In genomic region chr2:45074713-45075112, GRCh38 we compare ENCODE assay signal across 25 cellular contexts.
"Had no signal": no experiment of that assay in that cellular context is flagged by ENCODE, and none has a peak within 500 bp of the region (broad histone marks: within the 10 kb centered on the region; RNA-seq: fewer than 3 reads in every experiment).

No MANE protein-coding gene starts in this region.

- H3K4me3 Mint-ChIP-seq: activated CD8-positive, alpha-beta T cell treated with anti-CD3 and anti-CD28 coated beads for 36 hours; activated naive CD4-positive, alpha-beta T cell treated with anti-CD3 and anti-CD28 coated beads, Interleukin-2, amount 10 ng/mL, durations not matched to agents 7 days and 5 days; activated naive CD8-positive, alpha-beta T cell treated with anti-CD3 and anti-CD28 coated beads for 36 hours; activated T-cell treated with anti-CD3 and anti-CD28 coated beads, Interleukin-2, amount 50 U/mL, for 72 hours had no signal

- H3K4me1 Mint-ChIP-seq: activated naive CD4-positive, alpha-beta T cell treated with anti-CD3 and anti-CD28 coated beads, Interleukin-2, amount 10 ng/mL, durations not matched to agents 7 days and 5 days; activated naive CD8-positive, alpha-beta T cell treated with anti-CD3 and anti-CD28 coated beads for 36 hours had no signal

- H3K9ac ChIP-seq: SK-N-SH had no signal

- H3K9me2 ChIP-seq: SK-N-SH had no signal

- H3K9me3 ChIP-seq: MG63, Peyer's patch, SJCRH30, SK-N-SH had no signal

- H3K4me1 ChIP-seq: Peyer's patch had no signal

- ATAC-seq: activated CD8-positive, alpha-beta T cell treated with anti-CD3 and anti-CD28 coated beads for 36 hours; activated T-cell treated with anti-CD3 and anti-CD28 coated beads, Interleukin-2, amount 50 U/mL, for 72 hours had no signal

- H3K4me3 ChIP-seq: cardiac muscle cell, MG63, Peyer's patch, SJCRH30 had no signal

- H3K4me2 ChIP-seq: SK-N-SH had no signal

- H3K9me3 Mint-ChIP-seq: activated CD8-positive, alpha-beta T cell treated with anti-CD3 and anti-CD28 coated beads for 36 hours; activated naive CD4-positive, alpha-beta T cell treated with anti-CD3 and anti-CD28 coated beads, Interleukin-2, amount 10 ng/mL, durations not matched to agents 7 days and 5 days; activated naive CD8-positive, alpha-beta T cell treated with anti-CD3 and anti-CD28 coated beads for 36 hours; activated T-cell treated with anti-CD3 and anti-CD28 coated beads, Interleukin-2, amount 50 U/mL, for 72 hours; activated T-helper 2 cell treated with anti-CD3 and anti-CD28 coated beads, Interferon-gamma antibody, Interleukin-2, Interleukin-4, amounts not matched to agents 10 μg/mL and 5 μg/mL and 100 μg/mL, durations not matched to agents 14 hours and 24 hours and 36 hours had no signal

- H3K27me3 ChIP-seq: brain microvascular endothelial cell, cardiac muscle cell, MG63, Peyer's patch, SJCRH30 had no signal

- H3K27ac ChIP-seq: brain microvascular endothelial cell, cardiac muscle cell, Peyer's patch, RWPE1, SJCRH30, VCaP had no signal

- H3K36me3 ChIP-seq: brain microvascular endothelial cell, cardiac muscle cell, MG63, Peyer's patch, SJCRH30 had no signal

- H3K36me3 Mint-ChIP-seq: activated naive CD4-positive, alpha-beta T cell treated with anti-CD3 and anti-CD28 coated beads, Interleukin-2, amount 10 ng/mL, durations not matched to agents 7 days and 5 days; activated naive CD8-positive, alpha-beta T cell treated with anti-CD3 and anti-CD28 coated beads for 36 hours had no signal

- DNase-seq: activated CD4-positive, alpha-beta T cell treated with anti-CD3 and anti-CD28 coated beads, Interleukin-2, amount 50 U/mL, for 1 hour; activated CD4-positive, CD25-positive, alpha-beta regulatory T cell; activated CD8-positive, alpha-beta memory T cell treated with anti-CD3 and anti-CD28 coated beads, Interleukin-2, amount 50 U/mL, for 4 hours; activated CD8-positive, alpha-beta T cell treated with anti-CD3 and anti-CD28 coated beads for 36 hours; activated gamma-delta T cell treated with Interleukin-2 at 50 U/mL for 16 hours; activated naive CD4-positive, alpha-beta T cell treated with anti-CD3 and anti-CD28 coated beads, Interleukin-2, amount 10 ng/mL, durations not matched to agents 7 days and 5 days; activated naive CD8-positive, alpha-beta T cell treated with anti-CD3 and anti-CD28 coated beads for 36 hours; activated T-cell treated with anti-CD3 and anti-CD28 coated beads, Interleukin-2, amount 50 U/mL, for 72 hours; brain microvascular endothelial cell; MG63; NCI-H1105; NCI-H1436; NCI-H1694 treated with DMSO at 0.1 percent for 48 hours; NCI-H2029 treated with DMSO at 0.1 percent for 48 hours; NCI-H510A treated with DMSO at 0.1 percent for 48 hours; NCI-H69; Peyer's patch; Right ventricle myocardium superior; SJCRH30; SK-N-SH; T-helper 1 cell had no signal

- H3K27ac Mint-ChIP-seq: activated CD8-positive, alpha-beta T cell treated with anti-CD3 and anti-CD28 coated beads for 36 hours; activated naive CD4-positive, alpha-beta T cell treated with anti-CD3 and anti-CD28 coated beads, Interleukin-2, amount 10 ng/mL, durations not matched to agents 7 days and 5 days; activated naive CD8-positive, alpha-beta T cell treated with anti-CD3 and anti-CD28 coated beads for 36 hours; activated T-cell treated with anti-CD3 and anti-CD28 coated beads, Interleukin-2, amount 50 U/mL, for 72 hours; activated T-helper 2 cell treated with anti-CD3 and anti-CD28 coated beads, Interferon-gamma antibody, Interleukin-2, Interleukin-4, amounts not matched to agents 10 μg/mL and 5 μg/mL and 100 μg/mL, durations not matched to agents 14 hours and 24 hours and 36 hours had no signal
